1 cellular context compared by ENCODE assay signal in genomic region chr5:132428147-132428482, GRCh38.
TF ChIP-seq lines count a peak whose summit lies in the region.

No MANE protein-coding gene starts in this region.

TF ChIP-seq in GM12878, 131 proteins besides CTCF, POLR2A, EP300 and RAD21:
- TF ChIP-seq BCLAF1 (IDR thresholded peaks at IDR 0.05): no peak
- no peak for TF ChIP-seq BACH1 (IDR thresholded peaks at IDR 0.05; ENCODE audit: borderline replicate concordance)
- no peak for TF ChIP-seq CHD1 (IDR thresholded peaks at IDR 0.05; ENCODE audit: low read depth, low read length)
- TF ChIP-seq EED (IDR thresholded peaks at IDR 0.05; ENCODE audit: low read depth): peak; percentile 52; the same call in 1 of the 2 replicates
- no peak for TF ChIP-seq PAX8 (IDR thresholded peaks at IDR 0.05)
